1 cellular context compared by ENCODE assay signal in the genomic region with DNA sequence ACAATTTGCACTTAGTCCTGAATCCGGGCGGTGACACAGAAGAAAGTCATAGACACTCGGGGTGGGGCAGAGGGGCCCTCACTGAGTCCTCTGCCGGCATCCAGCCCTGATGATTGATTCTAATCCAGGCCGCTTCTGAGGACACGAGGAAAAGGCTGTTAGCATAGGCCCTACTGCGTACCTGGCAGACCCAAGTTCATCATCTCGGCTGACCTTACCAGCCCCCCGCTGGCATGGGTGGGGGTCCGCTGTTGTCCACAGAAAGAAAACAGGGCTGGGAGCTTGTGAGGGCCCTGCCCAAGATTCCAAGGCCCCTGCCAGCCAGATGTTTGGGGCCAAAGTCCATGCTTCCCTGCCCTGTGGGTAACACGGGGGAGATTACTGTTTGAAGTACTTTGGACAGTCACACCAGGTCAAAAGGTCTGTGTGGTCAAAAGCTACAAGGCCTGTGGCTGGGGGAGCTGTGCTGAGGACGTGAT.
A peak's percentile ranks its signal among the peaks of the same experiment; 100 is the strongest.
TF ChIP-seq lines count a peak whose summit lies in the region.

No MANE protein-coding gene starts in this region.

TF ChIP-seq in HepG2, 621 proteins besides CTCF, POLR2A, EP300 and RAD21 (continued from another document and continues in another):
- TF ChIP-seq, protein P1, sequence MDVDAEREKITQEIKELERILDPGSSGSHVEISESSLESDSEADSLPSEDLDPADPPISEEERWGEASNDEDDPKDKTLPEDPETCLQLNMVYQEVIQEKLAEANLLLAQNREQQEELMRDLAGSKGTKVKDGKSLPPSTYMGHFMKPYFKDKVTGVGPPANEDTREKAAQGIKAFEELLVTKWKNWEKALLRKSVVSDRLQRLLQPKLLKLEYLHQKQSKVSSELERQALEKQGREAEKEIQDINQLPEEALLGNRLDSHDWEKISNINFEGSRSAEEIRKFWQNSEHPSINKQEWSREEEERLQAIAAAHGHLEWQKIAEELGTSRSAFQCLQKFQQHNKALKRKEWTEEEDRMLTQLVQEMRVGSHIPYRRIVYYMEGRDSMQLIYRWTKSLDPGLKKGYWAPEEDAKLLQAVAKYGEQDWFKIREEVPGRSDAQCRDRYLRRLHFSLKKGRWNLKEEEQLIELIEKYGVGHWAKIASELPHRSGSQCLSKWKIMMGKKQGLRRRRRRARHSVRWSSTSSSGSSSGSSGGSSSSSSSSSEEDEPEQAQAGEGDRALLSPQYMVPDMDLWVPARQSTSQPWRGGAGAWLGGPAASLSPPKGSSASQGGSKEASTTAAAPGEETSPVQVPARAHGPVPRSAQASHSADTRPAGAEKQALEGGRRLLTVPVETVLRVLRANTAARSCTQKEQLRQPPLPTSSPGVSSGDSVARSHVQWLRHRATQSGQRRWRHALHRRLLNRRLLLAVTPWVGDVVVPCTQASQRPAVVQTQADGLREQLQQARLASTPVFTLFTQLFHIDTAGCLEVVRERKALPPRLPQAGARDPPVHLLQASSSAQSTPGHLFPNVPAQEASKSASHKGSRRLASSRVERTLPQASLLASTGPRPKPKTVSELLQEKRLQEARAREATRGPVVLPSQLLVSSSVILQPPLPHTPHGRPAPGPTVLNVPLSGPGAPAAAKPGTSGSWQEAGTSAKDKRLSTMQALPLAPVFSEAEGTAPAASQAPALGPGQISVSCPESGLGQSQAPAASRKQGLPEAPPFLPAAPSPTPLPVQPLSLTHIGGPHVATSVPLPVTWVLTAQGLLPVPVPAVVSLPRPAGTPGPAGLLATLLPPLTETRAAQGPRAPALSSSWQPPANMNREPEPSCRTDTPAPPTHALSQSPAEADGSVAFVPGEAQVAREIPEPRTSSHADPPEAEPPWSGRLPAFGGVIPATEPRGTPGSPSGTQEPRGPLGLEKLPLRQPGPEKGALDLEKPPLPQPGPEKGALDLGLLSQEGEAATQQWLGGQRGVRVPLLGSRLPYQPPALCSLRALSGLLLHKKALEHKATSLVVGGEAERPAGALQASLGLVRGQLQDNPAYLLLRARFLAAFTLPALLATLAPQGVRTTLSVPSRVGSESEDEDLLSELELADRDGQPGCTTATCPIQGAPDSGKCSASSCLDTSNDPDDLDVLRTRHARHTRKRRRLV (CRISPR knock-in tag; IDR thresholded peaks at IDR 0.05), result peak; percentile 42; the same call in 1 of the 2 replicates
- TF ChIP-seq KLF15 (CRISPR knock-in tag; IDR thresholded peaks at IDR 0.05; ENCODE audit: borderline replicate concordance) (no peak), ZFP41 (CRISPR knock-in tag; IDR thresholded peaks at IDR 0.05; ENCODE audit: borderline replicate concordance) (no peak), SSRP1 (CRISPR knock-in tag; IDR thresholded peaks at IDR 0.05) (no peak), KDM4B (CRISPR knock-in tag; IDR thresholded peaks at IDR 0.05) (0 out of 2 replicates have a peak, but pooled peaks have one; percentile 46), SMYD3 (CRISPR knock-in tag; IDR thresholded peaks at IDR 0.05) (no peak), ATRX (CRISPR knock-in tag; IDR thresholded peaks at IDR 0.05; ENCODE audit: borderline replicate concordance) (no peak), KLF9 (CRISPR knock-in tag; IDR thresholded peaks at IDR 0.05; ENCODE audit: low read depth) (no peak), AGO2 (optimal IDR thresholded peaks at IDR 0.05; ENCODE audit: low read depth, low read length) (no peak), ZNF589 (CRISPR knock-in tag; conservative IDR thresholded peaks at IDR 0.05) (0 out of 2 replicates have a peak, but pooled peaks have one; percentile 49), MTF2 (CRISPR knock-in tag; IDR thresholded peaks at IDR 0.05; ENCODE audit: borderline replicate concordance) (no peak), SALL1 (CRISPR knock-in tag; IDR thresholded peaks at IDR 0.05) (peak; percentile 95), MBNL3 (CRISPR knock-in tag; conservative IDR thresholded peaks at IDR 0.05) (no peak), TOPORS (CRISPR knock-in tag; IDR thresholded peaks at IDR 0.05) (no peak), HES4 (CRISPR knock-in tag; IDR thresholded peaks at IDR 0.05; ENCODE audit: borderline replicate concordance) (no peak), ZNF282 (IDR thresholded peaks at IDR 0.05; ENCODE audit: partially characterized antibody) (no peak), ZFP36L1 (CRISPR knock-in tag; IDR thresholded peaks at IDR 0.05) (no peak), ZNF136 (CRISPR knock-in tag; IDR thresholded peaks at IDR 0.05; ENCODE audit: low read depth) (no peak), NFIC (IDR thresholded peaks at IDR 0.05; ENCODE audit: low read length) (no peak), ZNF788 (CRISPR knock-in tag; IDR thresholded peaks at IDR 0.05; ENCODE audit: borderline replicate concordance) (no peak), PCBP1 (IDR thresholded peaks at IDR 0.05; ENCODE audit: borderline replicate concordance, low read depth, low read length) (no peak), ZSCAN21 (CRISPR knock-in tag; IDR thresholded peaks at IDR 0.05; ENCODE audit: borderline replicate concordance) (no peak; the same call in 1 of the 2 replicates), ZFX (CRISPR knock-in tag; IDR thresholded peaks at IDR 0.05; ENCODE audit: low read depth) (peak; percentile 74; the same call in 1 of the 2 replicates), PHF20 (CRISPR knock-in tag; IDR thresholded peaks at IDR 0.05) (0 out of 2 replicates have a peak, but pooled peaks have one; percentile 53), PRMT3 (CRISPR knock-in tag; IDR thresholded peaks at IDR 0.05; ENCODE audit: borderline replicate concordance, low read depth) (no peak), ZNF558 (CRISPR knock-in tag; IDR thresholded peaks at IDR 0.05; ENCODE audit: borderline replicate concordance) (no peak; the same call in 1 of the 2 replicates), ZNF629 (CRISPR knock-in tag; conservative IDR thresholded peaks at IDR 0.05) (peak; percentile 39; the same call in 1 of the 2 replicates), ZNF746 (CRISPR knock-in tag; IDR thresholded peaks at IDR 0.05) (peak; percentile 64; the same call in 1 of the 2 replicates)
- TF ChIP-seq, protein P2, sequence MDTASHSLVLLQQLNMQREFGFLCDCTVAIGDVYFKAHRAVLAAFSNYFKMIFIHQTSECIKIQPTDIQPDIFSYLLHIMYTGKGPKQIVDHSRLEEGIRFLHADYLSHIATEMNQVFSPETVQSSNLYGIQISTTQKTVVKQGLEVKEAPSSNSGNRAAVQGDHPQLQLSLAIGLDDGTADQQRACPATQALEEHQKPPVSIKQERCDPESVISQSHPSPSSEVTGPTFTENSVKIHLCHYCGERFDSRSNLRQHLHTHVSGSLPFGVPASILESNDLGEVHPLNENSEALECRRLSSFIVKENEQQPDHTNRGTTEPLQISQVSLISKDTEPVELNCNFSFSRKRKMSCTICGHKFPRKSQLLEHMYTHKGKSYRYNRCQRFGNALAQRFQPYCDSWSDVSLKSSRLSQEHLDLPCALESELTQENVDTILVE (CRISPR knock-in tag; IDR thresholded peaks at IDR 0.05), result no peak
- TF ChIP-seq, protein P3, sequence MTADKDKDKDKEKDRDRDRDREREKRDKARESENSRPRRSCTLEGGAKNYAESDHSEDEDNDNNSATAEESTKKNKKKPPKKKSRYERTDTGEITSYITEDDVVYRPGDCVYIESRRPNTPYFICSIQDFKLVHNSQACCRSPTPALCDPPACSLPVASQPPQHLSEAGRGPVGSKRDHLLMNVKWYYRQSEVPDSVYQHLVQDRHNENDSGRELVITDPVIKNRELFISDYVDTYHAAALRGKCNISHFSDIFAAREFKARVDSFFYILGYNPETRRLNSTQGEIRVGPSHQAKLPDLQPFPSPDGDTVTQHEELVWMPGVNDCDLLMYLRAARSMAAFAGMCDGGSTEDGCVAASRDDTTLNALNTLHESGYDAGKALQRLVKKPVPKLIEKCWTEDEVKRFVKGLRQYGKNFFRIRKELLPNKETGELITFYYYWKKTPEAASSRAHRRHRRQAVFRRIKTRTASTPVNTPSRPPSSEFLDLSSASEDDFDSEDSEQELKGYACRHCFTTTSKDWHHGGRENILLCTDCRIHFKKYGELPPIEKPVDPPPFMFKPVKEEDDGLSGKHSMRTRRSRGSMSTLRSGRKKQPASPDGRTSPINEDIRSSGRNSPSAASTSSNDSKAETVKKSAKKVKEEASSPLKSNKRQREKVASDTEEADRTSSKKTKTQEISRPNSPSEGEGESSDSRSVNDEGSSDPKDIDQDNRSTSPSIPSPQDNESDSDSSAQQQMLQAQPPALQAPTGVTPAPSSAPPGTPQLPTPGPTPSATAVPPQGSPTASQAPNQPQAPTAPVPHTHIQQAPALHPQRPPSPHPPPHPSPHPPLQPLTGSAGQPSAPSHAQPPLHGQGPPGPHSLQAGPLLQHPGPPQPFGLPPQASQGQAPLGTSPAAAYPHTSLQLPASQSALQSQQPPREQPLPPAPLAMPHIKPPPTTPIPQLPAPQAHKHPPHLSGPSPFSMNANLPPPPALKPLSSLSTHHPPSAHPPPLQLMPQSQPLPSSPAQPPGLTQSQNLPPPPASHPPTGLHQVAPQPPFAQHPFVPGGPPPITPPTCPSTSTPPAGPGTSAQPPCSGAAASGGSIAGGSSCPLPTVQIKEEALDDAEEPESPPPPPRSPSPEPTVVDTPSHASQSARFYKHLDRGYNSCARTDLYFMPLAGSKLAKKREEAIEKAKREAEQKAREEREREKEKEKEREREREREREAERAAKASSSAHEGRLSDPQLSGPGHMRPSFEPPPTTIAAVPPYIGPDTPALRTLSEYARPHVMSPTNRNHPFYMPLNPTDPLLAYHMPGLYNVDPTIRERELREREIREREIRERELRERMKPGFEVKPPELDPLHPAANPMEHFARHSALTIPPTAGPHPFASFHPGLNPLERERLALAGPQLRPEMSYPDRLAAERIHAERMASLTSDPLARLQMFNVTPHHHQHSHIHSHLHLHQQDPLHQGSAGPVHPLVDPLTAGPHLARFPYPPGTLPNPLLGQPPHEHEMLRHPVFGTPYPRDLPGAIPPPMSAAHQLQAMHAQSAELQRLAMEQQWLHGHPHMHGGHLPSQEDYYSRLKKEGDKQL (CRISPR knock-in tag; IDR thresholded peaks at IDR 0.05; ENCODE audit: low read depth), result peak; percentile 77
- TF ChIP-seq, protein P4, sequence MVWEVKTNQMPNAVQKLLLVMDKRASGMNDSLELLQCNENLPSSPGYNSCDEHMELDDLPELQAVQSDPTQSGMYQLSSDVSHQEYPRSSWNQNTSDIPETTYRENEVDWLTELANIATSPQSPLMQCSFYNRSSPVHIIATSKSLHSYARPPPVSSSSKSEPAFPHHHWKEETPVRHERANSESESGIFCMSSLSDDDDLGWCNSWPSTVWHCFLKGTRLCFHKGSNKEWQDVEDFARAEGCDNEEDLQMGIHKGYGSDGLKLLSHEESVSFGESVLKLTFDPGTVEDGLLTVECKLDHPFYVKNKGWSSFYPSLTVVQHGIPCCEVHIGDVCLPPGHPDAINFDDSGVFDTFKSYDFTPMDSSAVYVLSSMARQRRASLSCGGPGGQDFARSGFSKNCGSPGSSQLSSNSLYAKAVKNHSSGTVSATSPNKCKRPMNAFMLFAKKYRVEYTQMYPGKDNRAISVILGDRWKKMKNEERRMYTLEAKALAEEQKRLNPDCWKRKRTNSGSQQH (CRISPR knock-in tag; IDR thresholded peaks at IDR 0.05; ENCODE audit: low read depth), result no peak; the same call in 1 of the 2 replicates
- TF ChIP-seq, protein P5, sequence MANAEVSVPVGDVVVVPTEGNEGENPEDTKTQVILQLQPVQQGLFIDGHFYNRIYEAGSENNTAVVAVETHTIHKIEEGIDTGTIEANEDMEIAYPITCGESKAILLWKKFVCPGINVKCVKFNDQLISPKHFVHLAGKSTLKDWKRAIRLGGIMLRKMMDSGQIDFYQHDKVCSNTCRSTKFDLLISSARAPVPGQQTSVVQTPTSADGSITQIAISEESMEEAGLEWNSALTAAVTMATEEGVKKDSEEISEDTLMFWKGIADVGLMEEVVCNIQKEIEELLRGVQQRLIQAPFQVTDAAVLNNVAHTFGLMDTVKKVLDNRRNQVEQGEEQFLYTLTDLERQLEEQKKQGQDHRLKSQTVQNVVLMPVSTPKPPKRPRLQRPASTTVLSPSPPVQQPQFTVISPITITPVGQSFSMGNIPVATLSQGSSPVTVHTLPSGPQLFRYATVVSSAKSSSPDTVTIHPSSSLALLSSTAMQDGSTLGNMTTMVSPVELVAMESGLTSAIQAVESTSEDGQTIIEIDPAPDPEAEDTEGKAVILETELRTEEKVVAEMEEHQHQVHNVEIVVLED (CRISPR knock-in tag; IDR thresholded peaks at IDR 0.05; ENCODE audit: borderline replicate concordance), result 0 out of 2 replicates have a peak, but pooled peaks have one; percentile 2
- TF ChIP-seq, protein P6, sequence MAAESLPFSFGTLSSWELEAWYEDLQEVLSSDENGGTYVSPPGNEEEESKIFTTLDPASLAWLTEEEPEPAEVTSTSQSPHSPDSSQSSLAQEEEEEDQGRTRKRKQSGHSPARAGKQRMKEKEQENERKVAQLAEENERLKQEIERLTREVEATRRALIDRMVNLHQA (CRISPR knock-in tag; IDR thresholded peaks at IDR 0.05), result peak; percentile 77; the same call in 1 of the 2 replicates
- TF ChIP-seq, protein P7, sequence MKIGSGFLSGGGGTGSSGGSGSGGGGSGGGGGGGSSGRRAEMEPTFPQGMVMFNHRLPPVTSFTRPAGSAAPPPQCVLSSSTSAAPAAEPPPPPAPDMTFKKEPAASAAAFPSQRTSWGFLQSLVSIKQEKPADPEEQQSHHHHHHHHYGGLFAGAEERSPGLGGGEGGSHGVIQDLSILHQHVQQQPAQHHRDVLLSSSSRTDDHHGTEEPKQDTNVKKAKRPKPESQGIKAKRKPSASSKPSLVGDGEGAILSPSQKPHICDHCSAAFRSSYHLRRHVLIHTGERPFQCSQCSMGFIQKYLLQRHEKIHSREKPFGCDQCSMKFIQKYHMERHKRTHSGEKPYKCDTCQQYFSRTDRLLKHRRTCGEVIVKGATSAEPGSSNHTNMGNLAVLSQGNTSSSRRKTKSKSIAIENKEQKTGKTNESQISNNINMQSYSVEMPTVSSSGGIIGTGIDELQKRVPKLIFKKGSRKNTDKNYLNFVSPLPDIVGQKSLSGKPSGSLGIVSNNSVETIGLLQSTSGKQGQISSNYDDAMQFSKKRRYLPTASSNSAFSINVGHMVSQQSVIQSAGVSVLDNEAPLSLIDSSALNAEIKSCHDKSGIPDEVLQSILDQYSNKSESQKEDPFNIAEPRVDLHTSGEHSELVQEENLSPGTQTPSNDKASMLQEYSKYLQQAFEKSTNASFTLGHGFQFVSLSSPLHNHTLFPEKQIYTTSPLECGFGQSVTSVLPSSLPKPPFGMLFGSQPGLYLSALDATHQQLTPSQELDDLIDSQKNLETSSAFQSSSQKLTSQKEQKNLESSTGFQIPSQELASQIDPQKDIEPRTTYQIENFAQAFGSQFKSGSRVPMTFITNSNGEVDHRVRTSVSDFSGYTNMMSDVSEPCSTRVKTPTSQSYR (CRISPR knock-in tag; IDR thresholded peaks at IDR 0.05; ENCODE audit: borderline replicate concordance), result peak; percentile 88
- TF ChIP-seq, protein P8, sequence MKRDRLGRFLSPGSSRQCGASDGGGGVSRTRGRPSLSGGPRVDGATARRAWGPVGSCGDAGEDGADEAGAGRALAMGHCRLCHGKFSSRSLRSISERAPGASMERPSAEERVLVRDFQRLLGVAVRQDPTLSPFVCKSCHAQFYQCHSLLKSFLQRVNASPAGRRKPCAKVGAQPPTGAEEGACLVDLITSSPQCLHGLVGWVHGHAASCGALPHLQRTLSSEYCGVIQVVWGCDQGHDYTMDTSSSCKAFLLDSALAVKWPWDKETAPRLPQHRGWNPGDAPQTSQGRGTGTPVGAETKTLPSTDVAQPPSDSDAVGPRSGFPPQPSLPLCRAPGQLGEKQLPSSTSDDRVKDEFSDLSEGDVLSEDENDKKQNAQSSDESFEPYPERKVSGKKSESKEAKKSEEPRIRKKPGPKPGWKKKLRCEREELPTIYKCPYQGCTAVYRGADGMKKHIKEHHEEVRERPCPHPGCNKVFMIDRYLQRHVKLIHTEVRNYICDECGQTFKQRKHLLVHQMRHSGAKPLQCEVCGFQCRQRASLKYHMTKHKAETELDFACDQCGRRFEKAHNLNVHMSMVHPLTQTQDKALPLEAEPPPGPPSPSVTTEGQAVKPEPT (CRISPR knock-in tag; IDR thresholded peaks at IDR 0.05; ENCODE audit: low read depth), result no peak
- TF ChIP-seq, protein P9, sequence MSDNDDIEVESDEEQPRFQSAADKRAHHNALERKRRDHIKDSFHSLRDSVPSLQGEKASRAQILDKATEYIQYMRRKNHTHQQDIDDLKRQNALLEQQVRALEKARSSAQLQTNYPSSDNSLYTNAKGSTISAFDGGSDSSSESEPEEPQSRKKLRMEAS (IDR thresholded peaks at IDR 0.05), result no peak
